In the genomic region with DNA sequence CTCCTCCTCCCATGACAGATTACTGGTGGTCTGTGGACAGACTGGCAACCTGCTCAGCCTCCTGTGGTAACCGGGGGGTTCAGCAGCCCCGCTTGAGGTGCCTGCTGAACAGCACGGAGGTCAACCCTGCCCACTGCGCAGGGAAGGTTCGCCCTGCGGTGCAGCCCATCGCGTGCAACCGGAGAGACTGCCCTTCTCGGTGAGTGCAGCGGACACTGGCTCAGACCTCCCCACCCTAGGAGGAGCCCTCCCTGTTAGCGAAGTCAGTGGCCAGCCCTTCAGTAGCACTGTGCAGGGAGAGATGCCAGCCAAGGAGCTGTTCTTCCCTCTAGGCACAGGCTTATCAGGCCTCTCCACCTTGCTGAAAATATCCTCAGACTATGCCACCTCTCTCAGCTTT, we compare ENCODE assay signal across 23 cellular contexts.
"Had no signal": no experiment of that assay in that cellular context is flagged by ENCODE, and none has a peak within 500 bp of the region (broad histone marks: within the 10 kb centered on the region; RNA-seq: fewer than 3 reads in every experiment).

No MANE protein-coding gene starts in this region.

- H3K27ac ChIP-seq: Peyer's patch, RWPE1, SJCRH30 had no signal

- H3K27me3 Mint-ChIP-seq: activated naive CD4-positive, alpha-beta T cell treated with anti-CD3 and anti-CD28 coated beads, Interleukin-2, amount 50 U/mL, for 24 hours; activated T-cell treated with anti-CD3 and anti-CD28 coated beads, Interleukin-2, amount 50 U/mL, for 24 hours; brain had no signal

- H3K27ac Mint-ChIP-seq: activated CD8-positive, alpha-beta T cell treated with anti-CD3 and anti-CD28 coated beads, Interleukin-2, amount 10 ng/mL, durations not matched to agents 7 days and 5 days; activated naive CD4-positive, alpha-beta T cell treated with anti-CD3 and anti-CD28 coated beads, Interleukin-2, amount 50 U/mL, for 24 hours; activated T-cell treated with anti-CD3 and anti-CD28 coated beads, Interleukin-2, amount 50 U/mL, for 24 hours; activated T-helper 1 cell treated with anti-CD3 and anti-CD28 coated beads, Interleukin-12 subunit alpha, Interleukin-12 subunit beta, Interleukin-2, Interleukin-4 antibody, amounts not matched to agents 30 ng/mL and 10 ng/mL and 1 ng/mL, durations not matched to agents 14 hours and 24 hours and 36 hours; T-helper 1 cell treated with Interleukin-12 subunit alpha and Interleukin-12 subunit beta and Interleukin-4 antibody, amounts not matched to agents 30 μg/mL and 1 μg/mL, for 36 hours had no signal

- H3K4me1 ChIP-seq: Peyer's patch had no signal

- H3K4me3 ChIP-seq: MG63, Peyer's patch, SJCRH30 had no signal

- H3K36me3 ChIP-seq: Peyer's patch, SJCRH30 had no signal

- H3K4me1 Mint-ChIP-seq: activated naive CD4-positive, alpha-beta T cell treated with anti-CD3 and anti-CD28 coated beads, Interleukin-2, amount 50 U/mL, for 24 hours had no signal

- H3K4me3 Mint-ChIP-seq: activated CD8-positive, alpha-beta T cell treated with anti-CD3 and anti-CD28 coated beads, Interleukin-2, amount 10 ng/mL, durations not matched to agents 7 days and 5 days; activated naive CD4-positive, alpha-beta T cell treated with anti-CD3 and anti-CD28 coated beads, Interleukin-2, amount 50 U/mL, for 24 hours; activated T-cell treated with anti-CD3 and anti-CD28 coated beads, Interleukin-2, amount 50 U/mL, for 24 hours; activated T-helper 1 cell treated with anti-CD3 and anti-CD28 coated beads, Interleukin-12 subunit alpha, Interleukin-12 subunit beta, Interleukin-2, Interleukin-4 antibody, amounts not matched to agents 30 ng/mL and 10 ng/mL and 1 ng/mL, durations not matched to agents 14 hours and 24 hours and 36 hours; brain; T-helper 1 cell treated with Interleukin-12 subunit alpha and Interleukin-12 subunit beta and Interleukin-4 antibody, amounts not matched to agents 30 μg/mL and 1 μg/mL, for 36 hours had no signal

- ATAC-seq: activated CD4-positive, CD25-positive, alpha-beta regulatory T cell treated with anti-CD3 and anti-CD28 coated beads, Interleukin-2, amount 50 U/mL, for 24 hours; activated CD8-positive, alpha-beta T cell treated with anti-CD3 and anti-CD28 coated beads, Interleukin-2, amount 10 ng/mL, durations not matched to agents 7 days and 5 days had no signal

- H3K9me3 ChIP-seq: Peyer's patch, SJCRH30 had no signal

- DNase-seq: activated CD4-positive, alpha-beta T cell treated with anti-CD3 and anti-CD28 coated beads for 4 hours; activated CD4-positive, alpha-beta T cell treated with anti-CD3 and anti-CD28 coated beads, Interleukin-2, amount 50 U/mL, for 4 hours; activated CD8-positive, alpha-beta T cell treated with anti-CD3 and anti-CD28 coated beads, Interleukin-2, amount 10 ng/mL, durations not matched to agents 7 days and 5 days; activated effector memory CD4-positive, alpha-beta T cell treated with Interleukin-2 at 50 U/mL for 16 hours; activated naive CD4-positive, alpha-beta T cell; activated T-cell treated with anti-CD3 and anti-CD28 coated beads, Interleukin-2, amount 50 U/mL, for 24 hours; amygdala; NCI-H1105; NCI-H1436 treated with DMSO at 0.1 percent for 48 hours; NCI-H187; NCI-H2081; NCI-H446; NCI-H524; Peyer's patch; Right ventricle myocardium superior had no signal

- H3K27me3 ChIP-seq: MG63, Peyer's patch, SJCRH30 had no signal
